In the genomic region with DNA sequence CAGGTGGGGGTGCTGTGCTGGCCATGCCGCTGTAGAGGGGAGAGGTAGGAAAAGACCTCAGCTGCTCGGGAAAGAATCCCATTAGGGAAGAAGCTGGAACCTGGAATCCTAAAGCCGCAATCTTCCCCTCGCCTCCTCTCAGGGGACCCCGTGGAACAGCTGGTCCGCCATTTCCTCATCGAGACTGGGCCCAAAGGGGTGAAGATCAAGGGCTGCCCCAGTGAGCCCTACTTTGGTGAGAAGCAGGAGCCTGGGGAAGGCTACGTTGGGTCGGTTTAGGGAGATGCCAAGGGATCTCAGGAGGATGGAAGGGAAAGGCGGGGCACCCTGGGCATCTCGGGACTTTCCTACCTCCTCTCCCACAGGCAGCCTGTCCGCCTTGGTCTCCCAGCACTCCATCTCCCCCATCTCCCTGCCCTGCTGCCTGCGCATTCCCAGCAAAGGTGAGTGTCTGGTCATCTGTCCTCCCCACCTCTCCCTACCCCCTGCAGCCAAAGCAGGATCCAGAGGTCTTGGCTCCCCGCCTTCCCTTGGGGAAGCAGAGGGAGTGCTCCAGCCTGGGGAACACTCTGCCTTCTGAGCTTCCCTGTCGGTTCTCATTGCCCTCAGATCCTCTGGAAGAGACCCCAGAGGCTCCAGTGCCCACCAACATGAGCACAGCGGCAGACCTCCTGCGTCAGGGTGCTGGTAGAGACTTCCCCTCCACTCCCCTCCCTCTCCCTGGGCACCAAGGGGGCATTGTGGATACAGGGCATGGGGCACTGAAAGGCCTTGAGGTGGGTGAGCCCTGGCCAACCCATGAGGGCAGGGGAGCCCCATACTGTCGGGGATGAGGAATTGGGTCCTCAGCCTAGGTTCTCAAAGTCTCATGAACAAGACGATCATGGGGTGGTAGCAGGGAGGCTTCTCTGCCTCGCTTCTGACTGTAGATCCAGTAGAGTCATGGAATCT, we compare ENCODE assay signal across 11 cellular contexts. TPM values are rescaled to one million over a fixed set of nuclear protein-coding genes. Genes with fewer than 3 reads are reported as not detected.
A peak's percentile ranks its signal among the peaks of the same experiment; 100 is the strongest.
DNase-seq lines count a peak whose midpoint lies in the region; ATAC-seq and TF ChIP-seq lines count a peak whose summit lies in the region.
"Had no signal": no experiment of that assay in that cellular context is flagged by ENCODE, and none has a peak within 500 bp of the region (broad histone marks: within the 10 kb centered on the region; RNA-seq: fewer than 3 reads in every experiment).

No MANE protein-coding gene starts in this region.

- POLR2A ChIA-PET in HEK293 (lab: Yijun Ruan, JAX), result interaction anchor here (0.6 to 1.3 kb wide), 4 partner anchors 17 to 56 kb away, joined by 3 to 7 read pairs (median 6); partner anchors contain the start of genes EIF4B and SPRYD3

- H3K27me3 ChIP-seq in adipocyte (replicated peaks; ENCODE audit: control insufficient read depth, insufficient read depth, low read length), result no peaks in the 10 kb centered on the region
- H3K27me3 ChIP-seq in layer of hippocampus (ENCODE audit: control insufficient read depth, insufficient read depth, low read length), result no peaks in the 10 kb centered on the region
- no peaks in the 10 kb centered on the region for H3K27me3 ChIP-seq in skeletal muscle satellite cell (ENCODE audit: control insufficient read depth, insufficient read depth, low read length)

- peak overlapping the region; percentile 59 for H3K9ac ChIP-seq in adipocyte (ENCODE audit: low read length)
- H3K9ac ChIP-seq in skeletal muscle satellite cell (ENCODE audit: low read depth, low read length), result peak overlapping the region; percentile 14

- H3K36me3 ChIP-seq in HEK293 (ENCODE audit: control insufficient read depth in 2 of 2, insufficient read depth in 1 of 2, low read length in 2 of 2) (peaks cover 0 to 49% of the 10 kb centered on the region in 2 experiments; a peak in 1 of 3 replicates), adipocyte (ENCODE audit: control insufficient read depth, insufficient read depth, low read length, severe bottlenecking) (peaks cover 69% of the 10 kb centered on the region), skeletal muscle satellite cell (ENCODE audit: insufficient read depth, low read length) (peaks cover 87% of the 10 kb centered on the region)

- no peak overlapping the region for H3K27ac ChIP-seq in HEK293 (ENCODE audit: extremely low read depth, low read depth, low read length)
- H3K27ac ChIP-seq in layer of hippocampus (ENCODE audit: low read depth, low read length), result peak overlapping the region; percentile 35

- DNase-seq in adipocyte (ENCODE audit: low read depth), result no peak
- no peak for DNase-seq in NCI-H748 (lab: John Stamatoyannopoulos, UW; ENCODE audit: unreplicated experiment)
- DNase-seq in NCI-H1092 (lab: John Stamatoyannopoulos, UW), result no peak
- DNase-seq in T-helper 1 cell, result no peak
- DNase-seq: CD8-positive, alpha-beta memory T cell; islet precursor cell had no signal

- CTCF ChIA-PET in HEK293 (lab: Yijun Ruan, JAX), result interaction anchor here (0.6 to 11.5 kb wide), 14 partner anchors 7 to 97 kb away, joined by 3 to 264 read pairs (median 4); partner anchors contain the start of genes IGFBP6, SOAT2 and SPRYD3

- no peak for TF ChIP-seq CTCF in HEK293 (tag by site-specific recombination; IDR thresholded peaks at IDR 0.05)

- no peak for ATAC-seq in GM18867 (IDR thresholded peaks at IDR 0.05; ENCODE audit: unreplicated experiment)

- H3K9me3 ChIP-seq in HEK293 (ENCODE audit: control insufficient read depth, insufficient read depth, low read depth, low read length), result no peaks in the 10 kb centered on the region
- H3K9me3 ChIP-seq in adipocyte (ENCODE audit: control insufficient read depth, low read length), result no peaks in the 10 kb centered on the region
- no peaks in the 10 kb centered on the region for H3K9me3 ChIP-seq in skeletal muscle satellite cell (replicated peaks; ENCODE audit: low read length)

- H3K4me2 ChIP-seq in skeletal muscle satellite cell (ENCODE audit: low read length), result no peak overlapping the region

- H3K4me3 ChIP-seq in HEK293 (ENCODE audit: low read depth, low read length) (no peak overlapping the region), adipocyte (ENCODE audit: low read length) (no peak overlapping the region), skeletal muscle satellite cell (ENCODE audit: low read length) (no peak overlapping the region)

- H3K4me1 ChIP-seq in HEK293 (ENCODE audit: control insufficient read depth, insufficient read depth, low read length), result peaks cover 6% of the 10 kb centered on the region
- peaks cover 63% of the 10 kb centered on the region for H3K4me1 ChIP-seq in adipocyte (ENCODE audit: control insufficient read depth, insufficient read depth, low read length)
- H3K4me1 ChIP-seq in skeletal muscle satellite cell (ENCODE audit: control insufficient read depth, insufficient read depth, low read length), result peaks cover 50% of the 10 kb centered on the region

TF ChIP-seq in HEK293, 187 proteins besides CTCF, POLR2A, EP300 and RAD21:
- no peak for TF ChIP-seq ZBTB8A (tag by site-specific recombination; IDR thresholded peaks at IDR 0.05)
- no peak for TF ChIP-seq ZNF157 (tag by site-specific recombination; IDR thresholded peaks at IDR 0.05)
- TF ChIP-seq MZF1 (tag by site-specific recombination; IDR thresholded peaks at IDR 0.05; ENCODE audit: borderline replicate concordance), result no peak
- no peak for TF ChIP-seq ZNF513 (tag by site-specific recombination; IDR thresholded peaks at IDR 0.05)
- TF ChIP-seq MYNN (tag by site-specific recombination; IDR thresholded peaks at IDR 0.05; ENCODE audit: borderline replicate concordance), result no peak
- TF ChIP-seq ZNF837 (tag by site-specific recombination; IDR thresholded peaks at IDR 0.05), result no peak
- no peak for TF ChIP-seq ZNF24 (tag by site-specific recombination; IDR thresholded peaks at IDR 0.05)
- peak; percentile 39; the same call in 1 of the 2 replicates for TF ChIP-seq GLIS1 (tag by site-specific recombination; IDR thresholded peaks at IDR 0.05)
- TF ChIP-seq HIC1 (tag by site-specific recombination; IDR thresholded peaks at IDR 0.05), result 0 out of 2 replicates have a peak, but pooled peaks have one; percentile 45

RNA-seq across cellular contexts. Expression of gene TNS2, which starts 12.4 kb away (rescaled TPM):
- total RNA-seq in skeletal muscle satellite cell (2012; rRNA removed), result 67.9 and 70.8 TPM in 2 replicates

RNA-seq across cellular contexts. Expression of gene SPRYD3, which starts 16.9 kb away (rescaled TPM):
- total RNA-seq in skeletal muscle satellite cell (2012; rRNA removed), result 23.4 and 29.4 TPM in 2 replicates

RNA-seq across cellular contexts. Expression of gene IGFBP6, which starts 35.2 kb away (rescaled TPM):
- total RNA-seq in skeletal muscle satellite cell (2012; rRNA removed), result 603 and 918 TPM in 2 replicates

RNA-seq across cellular contexts. Expression of gene SOAT2, which starts 41.0 kb away (rescaled TPM):
- total RNA-seq in skeletal muscle satellite cell (2012; rRNA removed), result 0.44 TPM in 1 of 2 replicates, not detected in the other
- total RNA-seq: pulmonary artery endothelial cell had no signal

RNA-seq across cellular contexts. Expression of gene EIF4B, which starts 56.0 kb away (rescaled TPM):
- 788 and 899 TPM in 2 replicates for total RNA-seq in skeletal muscle satellite cell (2012; rRNA removed)
